In the genomic region with DNA sequence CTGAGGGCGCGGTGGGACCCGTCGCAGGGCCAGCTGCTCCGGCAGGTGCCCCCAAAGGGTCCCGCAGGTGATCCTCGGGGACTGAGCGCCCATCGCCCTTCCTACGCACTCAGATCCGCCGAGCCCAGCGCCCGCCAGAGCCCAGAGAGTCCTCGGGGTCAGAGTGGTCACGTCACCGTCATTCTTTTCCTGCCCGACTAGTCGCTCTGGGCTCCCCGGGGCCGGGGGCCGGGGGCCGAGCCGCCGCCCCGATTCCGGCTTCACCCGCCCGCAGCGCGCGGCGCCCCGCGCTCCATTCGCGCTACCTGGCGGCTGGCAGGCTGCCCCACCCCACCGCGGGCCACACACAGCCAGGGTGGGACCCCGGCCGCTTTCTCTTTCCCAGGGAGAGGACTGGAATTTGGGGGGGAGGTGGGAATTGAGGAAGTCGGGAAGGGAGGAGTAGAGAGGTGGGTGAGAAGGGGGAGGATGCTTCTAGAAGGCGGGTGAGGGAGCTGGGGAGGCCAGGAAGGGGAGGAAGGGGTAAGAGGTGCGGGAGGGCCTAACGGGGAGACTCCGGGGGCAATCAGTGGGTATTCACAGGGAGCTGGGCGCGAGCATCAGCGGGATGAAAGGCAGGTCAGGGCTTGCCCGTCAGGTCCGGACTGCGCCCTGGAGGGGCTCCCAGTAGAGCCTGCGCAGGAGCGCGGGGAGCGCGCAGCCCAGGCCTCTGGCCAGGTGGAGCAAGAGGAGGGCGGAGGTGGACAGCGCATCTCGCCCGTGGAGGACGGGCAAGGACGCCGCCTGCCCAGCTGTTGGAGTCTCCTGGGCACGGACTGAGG, we compare ENCODE assay signal across 9 cellular contexts. TPM values are rescaled to one million over a fixed set of nuclear protein-coding genes. Genes with fewer than 3 reads are reported as not detected.
DNase-seq lines count a peak whose midpoint lies in the region; ATAC-seq, FAIRE-seq and TF ChIP-seq lines count a peak whose summit lies in the region.
"Had no signal": no experiment of that assay in that cellular context is flagged by ENCODE, and none has a peak within 500 bp of the region (broad histone marks: within the 10 kb centered on the region; RNA-seq: fewer than 3 reads in every experiment).

No MANE protein-coding gene starts in this region.

- dilution Hi-C loops in keratinocyte (cut with MboI; ENCODE audit: extremely low pct_ligation_motif_present, low sequenced_read_pairs) = no loop called here

- POLR2A ChIA-PET in CD4-positive, alpha-beta T cell (lab: Charles Lee) = interaction anchor here (0.6 to 1.8 kb wide), 10 partner anchors 8 to 390 kb away, joined by 3 to 33 read pairs (median 4); partner anchors contain the start of gene MAGEF1

- H3K9me3 ChIP-seq in CD4-positive, alpha-beta T cell (ENCODE audit: control insufficient read depth, low read length) = no peaks in the 10 kb centered on the region
- H3K9me3 ChIP-seq in keratinocyte (ENCODE audit: control insufficient read depth, low read depth, low read length) = no peaks in the 10 kb centered on the region

- peak overlapping the region; percentile 45 to 76 (median 75) for H3K4me3 ChIP-seq in keratinocyte (ENCODE audit: control insufficient read depth in 2 of 3, extremely low read depth in 1 of 3, insufficient read depth in 2 of 3, low read depth in 1 of 3, low read length in 3 of 3)

- H3K36me3 ChIP-seq in keratinocyte (ENCODE audit: control insufficient read depth in 2 of 2, extremely low read depth in 1 of 2, insufficient read depth in 2 of 2, low read length in 2 of 2) = no peaks in the 10 kb centered on the region

- peak overlapping the region; percentile 91 for H3K4me2 ChIP-seq in keratinocyte (ENCODE audit: control insufficient read depth, extremely low read depth, insufficient read depth, low read depth, low read length)

- peaks cover 19% of the 10 kb centered on the region for H3K4me1 Mint-ChIP-seq in CD4-positive, alpha-beta T cell (ENCODE audit: low read depth)
- peaks cover 15% of the 10 kb centered on the region for H3K4me1 Mint-ChIP-seq in brain
- peaks cover 8 to 30% of the 10 kb centered on the region in 2 donors for H3K4me1 Mint-ChIP-seq in stimulated activated naive B cell treated with anti-CD40 and anti-IgM and Interleukin-4, amounts not matched to agents 10 μg/mL and 1 μg/mL and 100 μg/mL, for 72 hours

- H3K9ac ChIP-seq in keratinocyte (ENCODE audit: control insufficient read depth, extremely low read depth, insufficient read depth, low read length) = peak overlapping the region; percentile 66

- peak overlapping the region; percentile 94 for H2AFZ ChIP-seq in keratinocyte (ENCODE audit: control insufficient read depth, low read length)

- H3K9me1 ChIP-seq in keratinocyte (ENCODE audit: control insufficient read depth, extremely low read depth, insufficient read depth, low read length) = no peaks in the 10 kb centered on the region

- H3K79me2 ChIP-seq in keratinocyte (ENCODE audit: control insufficient read depth, insufficient read depth, low read length) = no peaks in the 10 kb centered on the region

- no peaks in the 10 kb centered on the region for H3K36me3 Mint-ChIP-seq in CD4-positive, alpha-beta T cell (ENCODE audit: low read depth)
- H3K36me3 Mint-ChIP-seq in brain = no peaks in the 10 kb centered on the region
- no peaks in the 10 kb centered on the region for H3K36me3 Mint-ChIP-seq in stimulated activated naive B cell treated with anti-CD40 and anti-IgM and Interleukin-4, amounts not matched to agents 10 μg/mL and 1 μg/mL and 100 μg/mL, for 72 hours

- H3K27ac Mint-ChIP-seq in CD4-positive, alpha-beta T cell = peak overlapping the region; percentile 60
- H3K27ac Mint-ChIP-seq in brain = peak overlapping the region in 3 of 5 experiments; percentile 51 to 72 (median 63)
- peak overlapping the region; percentile 86 for H3K27ac Mint-ChIP-seq in stimulated activated naive B cell treated with anti-CD40 and anti-IgM and Interleukin-4, amounts not matched to agents 10 μg/mL and 1 μg/mL and 100 μg/mL, for 72 hours

- FAIRE-seq in keratinocyte (lab: Jason Lieb, UNC) = no peak

- peak overlapping the region; percentile 87 for H3K4me3 Mint-ChIP-seq in CD4-positive, alpha-beta T cell
- peak overlapping the region; percentile 79 to 87 (median 83) for H3K4me3 Mint-ChIP-seq in brain
- peak overlapping the region; percentile 84 to 93 for H3K4me3 Mint-ChIP-seq in stimulated activated naive B cell treated with anti-CD40 and anti-IgM and Interleukin-4, amounts not matched to agents 10 μg/mL and 1 μg/mL and 100 μg/mL, for 72 hours

- peak; percentile 61 for ATAC-seq in CD4-positive, alpha-beta T cell (ENCODE audit: poor library complexity)
- ATAC-seq in stimulated activated naive B cell treated with anti-CD40 and anti-IgM and Interleukin-4, amounts not matched to agents 10 μg/mL and 1 μg/mL and 100 μg/mL, for 72 hours (replicated peaks) = peak; percentile 33 to 43
- ATAC-seq: HCT116 had no signal

- peaks cover 23% of the 10 kb centered on the region for H3K4me1 ChIP-seq in keratinocyte (ENCODE audit: control insufficient read depth, extremely low read depth, insufficient read depth, low read length)

- H3K9me3 Mint-ChIP-seq in CD4-positive, alpha-beta T cell = no peaks in the 10 kb centered on the region
- peaks cover 0 to 6% (median 0%) of the 10 kb centered on the region in 5 experiments for H3K9me3 Mint-ChIP-seq in brain
- H3K9me3 Mint-ChIP-seq in stimulated activated naive B cell treated with anti-CD40 and anti-IgM and Interleukin-4, amounts not matched to agents 10 μg/mL and 1 μg/mL and 100 μg/mL, for 72 hours = no peaks in the 10 kb centered on the region

- peak in 1 of 10 experiments; percentile 36 for DNase-seq in CD4-positive, alpha-beta T cell
- DNase-seq in NCI-H1417 treated with DMSO at 0.1 percent for 48 hours (lab: John Stamatoyannopoulos, UW) (peak; percentile 52), keratinocyte (ENCODE audit: low read depth, low spot score) (no peak), NCI-H187 (lab: John Stamatoyannopoulos, UW) (no peak), NCI-H2081 (lab: John Stamatoyannopoulos, UW) (no peak), HK-2 (ENCODE audit: unreplicated experiment) (no peak)
- no peak for DNase-seq in stimulated activated naive B cell treated with anti-CD40 and anti-IgM and Interleukin-4, amounts not matched to agents 10 μg/mL and 1 μg/mL and 100 μg/mL, for 72 hours

- TF ChIP-seq CTCF in CD4-positive, alpha-beta T cell (IDR thresholded peaks at IDR 0.05) = no peak
- no peak for TF ChIP-seq CTCF in brain (conservative IDR thresholded peaks at IDR 0.05)
- TF ChIP-seq CTCF in keratinocyte (optimal IDR thresholded peaks at IDR 0.05 in 1 of 3, IDR thresholded peaks at IDR 0.05 in 1 of 3, conservative IDR thresholded peaks at IDR 0.05 in 1 of 3; ENCODE audit: extremely low read depth in 1 of 3, insufficient read depth in 2 of 3, low read length in 3 of 3) = no peak

- peak overlapping the region; percentile 35 for H3K27ac ChIP-seq in CD4-positive, alpha-beta T cell (ENCODE audit: low read depth, low read length)
- no peak overlapping the region for H3K27ac ChIP-seq in keratinocyte (ENCODE audit: control insufficient read depth, insufficient read depth, low read length)

- peaks cover 16% of the 10 kb centered on the region for H3K27me3 ChIP-seq in CD4-positive, alpha-beta T cell (ENCODE audit: control insufficient read depth, insufficient read depth, low read length)
- no peaks in the 10 kb centered on the region for H3K27me3 ChIP-seq in keratinocyte (ENCODE audit: control insufficient read depth, extremely low read depth, insufficient read depth, low read length)

- CTCF ChIA-PET in CD4-positive, alpha-beta T cell (lab: Charles Lee) = interaction anchor here (1.0 to 2.7 kb wide), 2 partner anchors 12 to 36 kb away, joined by 3 to 13 read pairs; partner anchors contain the start of gene EPHB3

- intact Hi-C loops in CD4-positive, alpha-beta T cell (cut with DNase I, micrococcal nuclease) = loop anchor here in 1 of 2 experiments (5.0 kb wide), 1 partner anchor 168 kb away; no protein-coding TSS in a partner anchor

- peaks cover 46% of the 10 kb centered on the region for H3K27me3 Mint-ChIP-seq in CD4-positive, alpha-beta T cell
- H3K27me3 Mint-ChIP-seq in brain = peaks cover 83% of the 10 kb centered on the region
- peaks cover 56 to 59% of the 10 kb centered on the region in 2 donors for H3K27me3 Mint-ChIP-seq in stimulated activated naive B cell treated with anti-CD40 and anti-IgM and Interleukin-4, amounts not matched to agents 10 μg/mL and 1 μg/mL and 100 μg/mL, for 72 hours

- no peaks in the 10 kb centered on the region for H4K20me1 ChIP-seq in keratinocyte (ENCODE audit: control insufficient read depth, extremely low read depth, insufficient read depth, low read length)

RNA-seq across cellular contexts. Expression of gene EPHB3, which starts 36.0 kb away (rescaled TPM):
- total RNA-seq in CD4-positive, alpha-beta T cell = under 1 TPM; 0.19 to 0.22 TPM
- polyA plus RNA-seq in brain (ENCODE audit: insufficient read depth, low read depth, low replicate concordance) (17.0 TPM), keratinocyte (2.2 to 6.7 TPM (median 3.7 TPM) in 3 replicates)
- polyA plus RNA-seq in keratinocyte (2011; ENCODE audit: low read depth) = 13.7 TPM
- polyA plus RNA-seq in keratinocyte (2011; cell fraction: cytosol; rRNA removed) = 1.3 and 3.2 TPM in 2 replicates
- 21.1 and 21.6 TPM in 2 replicates for polyA plus RNA-seq in keratinocyte (2011; cell fraction: nucleus; rRNA removed)
- 8.3 and 66.7 TPM in 2 replicates for polyA plus RNA-seq in keratinocyte (2012; ENCODE audit: low replicate concordance)
- polyA minus RNA-seq in keratinocyte = 8.0 to 36.6 TPM (median 14.7 TPM) in 3 replicates
- polyA minus RNA-seq in keratinocyte (2011; cell fraction: cytosol; rRNA and poly(A)+ RNA removed) = 7.1 TPM
- 28.8 and 31.2 TPM in 2 replicates for polyA minus RNA-seq in keratinocyte (2011; cell fraction: nucleus; rRNA and poly(A)+ RNA removed)
